Comparison of ENCODE assay signal across 8 cellular contexts in the genomic region with DNA sequence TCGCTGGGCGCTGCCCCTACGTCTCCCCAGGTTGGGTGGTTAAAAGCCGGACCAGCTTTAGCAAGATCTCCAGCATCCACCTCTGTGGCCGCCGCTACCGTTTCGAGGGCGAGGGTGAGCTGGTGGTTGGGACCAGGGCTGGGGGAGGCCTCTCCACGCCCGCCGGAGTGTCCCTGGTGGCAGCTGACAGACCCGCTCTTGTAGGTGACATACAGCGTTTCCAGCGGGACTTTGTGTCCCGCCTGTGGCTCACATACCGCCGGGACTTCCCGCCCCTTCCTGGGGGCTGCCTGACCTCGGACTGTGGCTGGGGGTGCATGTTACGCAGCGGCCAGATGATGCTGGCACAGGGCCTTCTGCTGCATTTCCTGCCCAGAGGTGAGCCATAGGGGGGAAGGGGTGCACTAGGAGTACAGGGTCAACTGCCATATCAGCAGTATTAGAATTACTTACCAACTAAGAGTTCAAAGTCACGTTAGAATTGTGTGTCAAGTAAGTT.
DNase-seq lines count a peak whose midpoint lies in the region; ATAC-seq and TF ChIP-seq lines count a peak whose summit lies in the region.

No MANE protein-coding gene starts in this region.

- TF ChIP-seq CTCF in AG04449 (IDR thresholded peaks at IDR 0.05; ENCODE audit: insufficient read depth, low read length, missing control alignments) (no peak), choroid plexus epithelial cell (conservative IDR thresholded peaks at IDR 0.05; ENCODE audit: low read depth, low read length) (no peak)

- H3K4me1 ChIP-seq in muscle layer of duodenum (ENCODE audit: control insufficient read depth in 1 of 2, insufficient read depth in 2 of 2, low read length in 2 of 2) = peaks cover 0 to 19% of the 10 kb centered on the region in 2 donors

- H3K9me3 ChIP-seq in KOPT-K1 (ENCODE audit: insufficient read depth, low read length, poor library complexity, severe bottlenecking) = no peaks in the 10 kb centered on the region
- H3K9me3 ChIP-seq in muscle layer of duodenum (ENCODE audit: control insufficient read depth in 1 of 2, low read length in 2 of 2) = no peaks in the 10 kb centered on the region

- peak overlapping the region; percentile 71 for H3K4me3 ChIP-seq in AG04449 (ENCODE audit: low read depth, low read length)
- peak overlapping the region; percentile 74 for H3K4me3 ChIP-seq in choroid plexus epithelial cell (ENCODE audit: low read depth, low read length)
- peak overlapping the region; percentile 81 to 85 for H3K4me3 ChIP-seq in muscle layer of duodenum (ENCODE audit: low read depth in 1 of 2, low read length in 2 of 2)

- peaks cover 39% of the 10 kb centered on the region for H3K36me3 ChIP-seq in KOPT-K1 (ENCODE audit: insufficient read depth, low read length)
- H3K36me3 ChIP-seq in muscle layer of duodenum (ENCODE audit: control insufficient read depth in 1 of 2, insufficient read depth in 2 of 2, low read length in 2 of 2) = peaks cover 7 to 25% of the 10 kb centered on the region in 2 donors

- CTCF ChIA-PET in AG04449 (lab: Yijun Ruan, JAX) = no interaction called here

- H3K27ac ChIP-seq in KOPT-K1 (ENCODE audit: low read depth, low read length, poor library complexity, severe bottlenecking) (peak overlapping the region; percentile 93), muscle layer of duodenum (ENCODE audit: low read length) (peak overlapping the region; percentile 72)

- DNase-seq in AG04449 (ENCODE audit: low read depth, low spot score) (no peak), choroid plexus epithelial cell (ENCODE audit: low read depth) (no peak), NCI-H524 (lab: John Stamatoyannopoulos, UW) (no peak), GOT3 (lab: John Stamatoyannopoulos, UW) (no peak)
- DNase-seq in stimulated activated CD4-positive, alpha-beta T cell treated with anti-CD3 and anti-CD28 coated beads, Interleukin-15, amount 100 ng/mL, for 24 hours = no peak

- POLR2A ChIA-PET in AG04449 (lab: Yijun Ruan, JAX) = no interaction called here

- no peaks in the 10 kb centered on the region for H3K27me3 ChIP-seq in muscle layer of duodenum (ENCODE audit: low read depth, low read length)

- ATAC-seq in HG02642 (IDR thresholded peaks at IDR 0.05; ENCODE audit: poor library complexity, unreplicated experiment) = no peak
